Comparison of ENCODE assay signal across 10 cellular contexts in genomic region chr17:40035162-40035559, GRCh38. TPM values are rescaled to one million over a fixed set of nuclear protein-coding genes. Genes with fewer than 3 reads are reported as not detected.
A peak's percentile ranks its signal among the peaks of the same experiment; 100 is the strongest.
DNase-seq lines count a peak whose midpoint lies in the region; ATAC-seq and TF ChIP-seq lines count a peak whose summit lies in the region.
"Had no signal": no experiment of that assay in that cellular context is flagged by ENCODE, and none has a peak within 500 bp of the region (broad histone marks: within the 10 kb centered on the region; RNA-seq: fewer than 3 reads in every experiment).

No MANE protein-coding gene starts in this region.

- H3K4me3 ChIP-seq in esophagus muscularis mucosa = no peak overlapping the region

- no peak for TF ChIP-seq EP300 in esophagus muscularis mucosa (IDR thresholded peaks at IDR 0.05)

- H3K9me3 Mint-ChIP-seq in activated CD4-positive, alpha-beta T cell treated with anti-CD3 and anti-CD28 coated beads for 36 hours (ENCODE audit: low read depth) = no peaks in the 10 kb centered on the region

- H3K27ac ChIP-seq in esophagus muscularis mucosa (replicated peaks in 1 of 4) = no peak overlapping the region

- DNase-seq in activated CD4-positive, alpha-beta T cell treated with anti-CD3 and anti-CD28 coated beads for 36 hours = peak; percentile 34
- no peak for DNase-seq in activated CD4-positive, alpha-beta T cell treated with anti-CD3 and anti-CD28 coated beads, Interleukin-2, amount 50 U/mL, for 4 hours
- DNase-seq in NCI-H82 treated with DMSO at 0.1 percent for 48 hours (lab: John Stamatoyannopoulos, UW; ENCODE audit: unreplicated experiment) = peak; percentile 8
- DNase-seq in esophagus muscularis mucosa (ENCODE audit: extremely low spot score) = no peak
- peak; percentile 73 for DNase-seq in superior temporal gyrus (ENCODE audit: extremely low spot score)
- no peak for DNase-seq in NCI-H1105 treated with DMSO at 0.1 percent for 48 hours (lab: John Stamatoyannopoulos, UW)
- DNase-seq: stimulated activated CD4-positive, alpha-beta T cell treated with anti-CD3 and anti-CD28 coated beads, Interleukin-12 subunit alpha, Interleukin-12 subunit beta, amount 100 ng/mL, for 4 hours had no signal

- no peak overlapping the region for H3K4me3 Mint-ChIP-seq in activated CD4-positive, alpha-beta T cell treated with anti-CD3 and anti-CD28 coated beads for 36 hours

- no peaks in the 10 kb centered on the region for H3K9me3 ChIP-seq in esophagus muscularis mucosa

- TF ChIP-seq CTCF in esophagus muscularis mucosa (IDR thresholded peaks at IDR 0.05) = peak; percentile 52 to 68 (median 62)

- 49% methylated on average over 12 of the region's 12 CpGs for WGBS in esophagus muscularis mucosa

- H3K36me3 Mint-ChIP-seq in activated CD4-positive, alpha-beta T cell treated with anti-CD3 and anti-CD28 coated beads for 36 hours (ENCODE audit: low read depth) = peaks cover 5% of the 10 kb centered on the region

- peaks cover 29 to 75% (median 60%) of the 10 kb centered on the region in 4 donors for H3K4me1 ChIP-seq in esophagus muscularis mucosa

- POLR2A ChIA-PET in activated CD4-positive, alpha-beta T cell treated with anti-CD3 and anti-CD28 coated beads for 36 hours (lab: Charles Lee) = no interaction called here

- intact Hi-C loops in activated CD4-positive, alpha-beta T cell treated with anti-CD3 and anti-CD28 coated beads for 36 hours (cut with DNase I, micrococcal nuclease) = loop anchor here in 1 of 2 experiments (5.0 kb wide), 1 partner anchor 132 kb away; no protein-coding TSS in a partner anchor
- intact Hi-C loops in esophagus muscularis mucosa (cut with DNase I) = no loop called here

- peaks cover 24 to 65% (median 55%) of the 10 kb centered on the region in 4 donors for H3K36me3 ChIP-seq in esophagus muscularis mucosa

- no peak for ATAC-seq in activated CD4-positive, alpha-beta T cell treated with anti-CD3 and anti-CD28 coated beads for 36 hours
- no peak for ATAC-seq in activated CD4-positive, CD25-positive, alpha-beta regulatory T cell treated with anti-CD3 and anti-CD28 coated beads, Interleukin-2, amount 50 U/mL, for 24 hours
- no peak for ATAC-seq in HG03175 (IDR thresholded peaks at IDR 0.05; ENCODE audit: unreplicated experiment)

- no peak for TF ChIP-seq POLR2A in esophagus muscularis mucosa (IDR thresholded peaks at IDR 0.05; ENCODE audit: low read depth)

- H3K27ac Mint-ChIP-seq in activated CD4-positive, alpha-beta T cell treated with anti-CD3 and anti-CD28 coated beads for 36 hours = no peak overlapping the region

- H3K27me3 Mint-ChIP-seq in activated CD4-positive, alpha-beta T cell treated with anti-CD3 and anti-CD28 coated beads for 36 hours = no peaks in the 10 kb centered on the region

- H3K27me3 ChIP-seq in esophagus muscularis mucosa = no peaks in the 10 kb centered on the region

- no peaks in the 10 kb centered on the region for H3K4me1 Mint-ChIP-seq in activated CD4-positive, alpha-beta T cell treated with anti-CD3 and anti-CD28 coated beads for 36 hours

- CTCF ChIA-PET in activated CD4-positive, alpha-beta T cell treated with anti-CD3 and anti-CD28 coated beads for 36 hours (lab: Charles Lee) = interaction anchor here (0.7 to 2.2 kb wide), 8 partner anchors 17 to 412 kb away, joined by 3 to 8 read pairs (median 3); partner anchors contain the start of gene MED24

RNA-seq across cellular contexts. Expression of gene MED24, which starts 19.0 kb away (rescaled TPM):
- 100 to 1,000 TPM in 1 of 2 experiments, 10 to 100 TPM in 1; 97.4 to 110 TPM for total RNA-seq in activated CD4-positive, alpha-beta T cell treated with anti-CD3 and anti-CD28 coated beads for 36 hours
- 10 to 100 TPM; 33.6 to 43.6 (median 37.4) TPM for total RNA-seq in esophagus muscularis mucosa

RNA-seq across cellular contexts. Expression of gene CSF3, which starts 19.9 kb away (rescaled TPM):
- not detected for total RNA-seq in activated CD4-positive, alpha-beta T cell treated with anti-CD3 and anti-CD28 coated beads for 36 hours
- total RNA-seq in esophagus muscularis mucosa = 10 to 100 TPM in 1 of 4 donors, under 1 TPM in 3; 0.32 to 19.4 (median 0.58) TPM
- total RNA-seq: M059J had no signal

RNA-seq across cellular contexts. Expression of gene THRA, which starts 27.6 kb away (rescaled TPM):
- total RNA-seq in activated CD4-positive, alpha-beta T cell treated with anti-CD3 and anti-CD28 coated beads for 36 hours = 10 to 100 TPM; 12.9 to 13.1 TPM
- 100 to 1,000 TPM in 2 of 4 donors, 10 to 100 TPM in 2; 69.7 to 112 (median 85.2) TPM for total RNA-seq in esophagus muscularis mucosa

RNA-seq across cellular contexts. Expression of gene PSMD3, which starts 54.6 kb away (rescaled TPM):
- total RNA-seq in activated CD4-positive, alpha-beta T cell treated with anti-CD3 and anti-CD28 coated beads for 36 hours = 100 to 1,000 TPM; 141 to 146 TPM
- 100 to 1,000 TPM in 1 of 4 donors, 10 to 100 TPM in 3; 58.1 to 117 (median 84.0) TPM for total RNA-seq in esophagus muscularis mucosa

Comparison
In these comparisons a context has a peak if more than half of its experiments do, and no peak if none do; other contexts are left out.
1. DNase-seq: peak in activated CD4-positive, alpha-beta T cell treated with anti-CD3 and anti-CD28 coated beads for 36 hours (single experiment), NCI-H82 treated with DMSO at 0.1 percent for 48 hours (single experiment) and superior temporal gyrus (single experiment); none in activated CD4-positive, alpha-beta T cell treated with anti-CD3 and anti-CD28 coated beads, Interleukin-2, amount 50 U/mL, for 4 hours (0 of 2), esophagus muscularis mucosa (single experiment) and NCI-H1105 treated with DMSO at 0.1 percent for 48 hours (single experiment).
2. RNA of gene THRA, which starts 27.6 kb away (total RNA-seq): 69.7 to 112 TPM in esophagus muscularis mucosa; 12.9 to 13.1 TPM in activated CD4-positive, alpha-beta T cell treated with anti-CD3 and anti-CD28 coated beads for 36 hours; every median in the first group is over 4 times any median in the second.